Comparison of ENCODE assay signal across 8 cellular contexts in genomic region chr4:54217642-54218486, GRCh38. TPM values are rescaled to one million over a fixed set of nuclear protein-coding genes. Genes with fewer than 3 reads are reported as not detected.
DNase-seq lines count a peak whose midpoint lies in the region; ATAC-seq, FAIRE-seq and TF ChIP-seq lines count a peak whose summit lies in the region.

No MANE protein-coding gene starts in this region.

- H3K27me3 ChIP-seq in bronchial epithelial cell (ENCODE audit: control insufficient read depth, insufficient read depth, low read length) (no peaks in the 10 kb centered on the region), iPS-20b (ENCODE audit: insufficient read depth, low read length) (peaks cover 58% of the 10 kb centered on the region), skeletal muscle satellite cell (ENCODE audit: control insufficient read depth, insufficient read depth, low read length) (no peaks in the 10 kb centered on the region)

- ATAC-seq in HG02870 (IDR thresholded peaks at IDR 0.05; ENCODE audit: unreplicated experiment): peak; percentile 69

- no peaks in the 10 kb centered on the region for H3K36me3 ChIP-seq in bronchial epithelial cell (ENCODE audit: control insufficient read depth, insufficient read depth, low read length)
- no peaks in the 10 kb centered on the region for H3K36me3 ChIP-seq in iPS-20b (ENCODE audit: insufficient read depth, low read depth, low read length)
- no peaks in the 10 kb centered on the region for H3K36me3 ChIP-seq in skeletal muscle satellite cell (ENCODE audit: insufficient read depth, low read length)

- H3K4me2 ChIP-seq in skeletal muscle satellite cell (ENCODE audit: low read length): peak overlapping the region; percentile 92

- no peak overlapping the region for H3K27ac ChIP-seq in iPS-20b (ENCODE audit: low read length)

- no peaks in the 10 kb centered on the region for H3K9me3 ChIP-seq in iPS-20b (ENCODE audit: insufficient read depth, low read depth, low read length)
- no peaks in the 10 kb centered on the region for H3K9me3 ChIP-seq in skeletal muscle satellite cell (replicated peaks; ENCODE audit: low read length)

- DNase-seq in GF-D8 (lab: John Stamatoyannopoulos, UW) (peak; percentile 6), NCI-H2029 treated with DMSO at 0.1 percent for 48 hours (lab: John Stamatoyannopoulos, UW) (peak; percentile 85), bronchial epithelial cell (ENCODE audit: low read depth) (peak; percentile 74)
- DNase-seq in NK-92 treated with Interleukin-12 subunit alpha and Interleukin-12 subunit beta, amount 100 ng/mL, for 24 hours (lab: John Stamatoyannopoulos, UW): no peak

- FAIRE-seq in TTC549 (lab: Jason Lieb, UNC): peak; percentile 96
- no peak for FAIRE-seq in bronchial epithelial cell (lab: Jason Lieb, UNC)

- H3K4me1 ChIP-seq in iPS-20b (ENCODE audit: insufficient read depth, low read length) (no peaks in the 10 kb centered on the region), skeletal muscle satellite cell (ENCODE audit: control insufficient read depth, insufficient read depth, low read length) (peaks cover 4% of the 10 kb centered on the region)

- TF ChIP-seq CTCF in bronchial epithelial cell (IDR thresholded peaks at IDR 0.05; ENCODE audit: insufficient read depth, low read length, severe bottlenecking): peak; percentile 85

- H3K4me3 ChIP-seq in bronchial epithelial cell (ENCODE audit: low read depth, low read length): peak overlapping the region; percentile 29
- H3K4me3 ChIP-seq in iPS-20b (ENCODE audit: low read length): peak overlapping the region; percentile 69
- peak overlapping the region; percentile 72 for H3K4me3 ChIP-seq in skeletal muscle satellite cell (ENCODE audit: low read length)

- H3K9ac ChIP-seq in iPS-20b (ENCODE audit: low read depth, low read length): no peak overlapping the region
- peak overlapping the region; percentile 69 for H3K9ac ChIP-seq in skeletal muscle satellite cell (ENCODE audit: low read depth, low read length)

RNA-seq across cellular contexts. Expression of gene PDGFRA, which starts 11.2 kb away (rescaled TPM):
- 0.26 and 2.1 TPM in 2 replicates for total RNA-seq in bronchial epithelial cell
- total RNA-seq in skeletal muscle satellite cell (2012; rRNA removed): 143 and 180 TPM in 2 replicates
